ENCODE assay signal across 18 cellular contexts in genomic region chr2:200253631-200254030, GRCh38. TPM values are rescaled to one million over a fixed set of nuclear protein-coding genes. Genes with fewer than 3 reads are reported as not detected.
A peak's percentile ranks its signal among the peaks of the same experiment; 100 is the strongest.
DNase-seq lines count a peak whose midpoint lies in the region; ATAC-seq and TF ChIP-seq lines count a peak whose summit lies in the region.
"Had no signal": no experiment of that assay in that cellular context is flagged by ENCODE, and none has a peak within 500 bp of the region (broad histone marks: within the 10 kb centered on the region; RNA-seq: fewer than 3 reads in every experiment).

No MANE protein-coding gene starts in this region.

- H3K9me3 Mint-ChIP-seq in activated CD4-positive, alpha-beta T cell treated with anti-CD3 and anti-CD28 coated beads for 36 hours (ENCODE audit: low read depth): no peaks in the 10 kb centered on the region
- H3K9me3 Mint-ChIP-seq: activated CD4-positive, alpha-beta memory T cell treated with anti-CD3 and anti-CD28 coated beads for 36 hours; activated T-helper 1 cell treated with anti-CD3 and anti-CD28 coated beads, Interleukin-12 subunit alpha, Interleukin-12 subunit beta, Interleukin-2, Interleukin-4 antibody, amounts not matched to agents 30 ng/mL and 10 ng/mL and 1 ng/mL, durations not matched to agents 14 hours and 24 hours and 36 hours; CD4-positive, alpha-beta memory T cell; neural progenitor cell had no signal

- H3K14ac ChIP-seq in trophoblast cell (ENCODE audit: low read length): peak overlapping the region; percentile 15

- no peak overlapping the region for H3K23ac ChIP-seq in trophoblast cell (ENCODE audit: low read length)

- H3K27ac Mint-ChIP-seq in activated CD4-positive, alpha-beta T cell treated with anti-CD3 and anti-CD28 coated beads for 36 hours: no peak overlapping the region
- H3K27ac Mint-ChIP-seq: activated CD4-positive, alpha-beta memory T cell treated with anti-CD3 and anti-CD28 coated beads for 36 hours; activated T-helper 1 cell treated with anti-CD3 and anti-CD28 coated beads, Interleukin-12 subunit alpha, Interleukin-12 subunit beta, Interleukin-2, Interleukin-4 antibody, amounts not matched to agents 30 ng/mL and 10 ng/mL and 1 ng/mL, durations not matched to agents 14 hours and 24 hours and 36 hours; CD4-positive, alpha-beta memory T cell; neural progenitor cell had no signal

- peaks cover 22% of the 10 kb centered on the region for H3K4me1 ChIP-seq in adipocyte (ENCODE audit: control insufficient read depth, insufficient read depth, low read length)
- H3K4me1 ChIP-seq in trophoblast cell (ENCODE audit: control insufficient read depth in 1 of 2, insufficient read depth in 2 of 2, low read length in 2 of 2): peaks cover 5% of the 10 kb centered on the region in 2 experiments
- H3K4me1 ChIP-seq: neural progenitor cell, tibial artery had no signal

- no peak overlapping the region for H3K4me3 Mint-ChIP-seq in activated CD4-positive, alpha-beta T cell treated with anti-CD3 and anti-CD28 coated beads for 36 hours
- H3K4me3 Mint-ChIP-seq: activated CD4-positive, alpha-beta memory T cell treated with anti-CD3 and anti-CD28 coated beads for 36 hours; activated T-helper 1 cell treated with anti-CD3 and anti-CD28 coated beads, Interleukin-12 subunit alpha, Interleukin-12 subunit beta, Interleukin-2, Interleukin-4 antibody, amounts not matched to agents 30 ng/mL and 10 ng/mL and 1 ng/mL, durations not matched to agents 14 hours and 24 hours and 36 hours; CD4-positive, alpha-beta memory T cell; neural progenitor cell had no signal

- H2BK5ac ChIP-seq in trophoblast cell (ENCODE audit: low read depth, low read length, poor library complexity): no peak overlapping the region

- no peak overlapping the region for H3K4me2 ChIP-seq in trophoblast cell (ENCODE audit: low read length)
- H3K4me2 ChIP-seq: neural progenitor cell had no signal

- no peak overlapping the region for H3K4me3 ChIP-seq in adipocyte (ENCODE audit: low read length)
- no peak overlapping the region for H3K4me3 ChIP-seq in fibroblast of the aortic adventitia (ENCODE audit: low read depth, low read length)
- H3K4me3 ChIP-seq in trophoblast cell (ENCODE audit: low read depth, low read length): no peak overlapping the region
- H3K4me3 ChIP-seq: neural progenitor cell, tibial artery had no signal

- H2AK5ac ChIP-seq in trophoblast cell (ENCODE audit: low read length): peak overlapping the region; percentile 90

- H3K9ac ChIP-seq in adipocyte (ENCODE audit: low read length): no peak overlapping the region
- no peak overlapping the region for H3K9ac ChIP-seq in trophoblast cell (ENCODE audit: low read length)
- H3K9ac ChIP-seq: neural progenitor cell had no signal

- H3K27me3 Mint-ChIP-seq in activated CD4-positive, alpha-beta T cell treated with anti-CD3 and anti-CD28 coated beads for 36 hours: peaks cover 10% of the 10 kb centered on the region

- POLR2A ChIA-PET in activated CD4-positive, alpha-beta T cell treated with anti-CD3 and anti-CD28 coated beads for 36 hours (lab: Charles Lee): no interaction called here

- DNase-seq in GM03348 (ENCODE audit: low spot score): peak; percentile 39
- peak; percentile 38 for DNase-seq in adipocyte (ENCODE audit: low read depth)
- peak; percentile 62 for DNase-seq in fibroblast of the aortic adventitia (ENCODE audit: low read depth)
- DNase-seq in trophoblast cell: no peak
- DNase-seq in germinal center (ENCODE audit: low spot score): no peak
- no peak for DNase-seq in activated CD4-positive, alpha-beta T cell treated with anti-CD3 and anti-CD28 coated beads for 36 hours
- no peak for DNase-seq in globus pallidus (ENCODE audit: low spot score)
- DNase-seq in NCI-H510A treated with DMSO at 0.1 percent for 48 hours (lab: John Stamatoyannopoulos, UW): no peak
- DNase-seq: activated CD4-positive, alpha-beta memory T cell treated with anti-CD3 and anti-CD28 coated beads for 36 hours; CD4-positive, alpha-beta memory T cell; dermis blood vessel endothelial cell; mesendoderm; NCI-H187; NCI-H524; stimulated activated CD4-positive, alpha-beta T cell treated with anti-CD3 and anti-CD28 coated beads, Interleukin-4, amount 100 ng/mL, for 4 hours; tibial artery had no signal

- H3K4ac ChIP-seq in trophoblast cell (ENCODE audit: low read depth, low read length): no peak overlapping the region

- no CpG with 5 or more reads among the region's 2 CpGs for WGBS in trophoblast cell (ENCODE audit: extremely low coverage, insufficient coverage, insufficient read length)

- H3K79me2 ChIP-seq in trophoblast cell (ENCODE audit: control insufficient read depth, insufficient read depth, low read length, poor library complexity): no peaks in the 10 kb centered on the region

- H3K36me3 ChIP-seq in adipocyte (ENCODE audit: control insufficient read depth, insufficient read depth, low read length, severe bottlenecking) (no peaks in the 10 kb centered on the region), trophoblast cell (ENCODE audit: control insufficient read depth in 1 of 2, insufficient read depth in 2 of 2, low read length in 2 of 2) (no peaks in the 10 kb centered on the region)
- H3K36me3 ChIP-seq: neural progenitor cell, tibial artery had no signal

- peak overlapping the region; percentile 75 for H4K91ac ChIP-seq in trophoblast cell (ENCODE audit: low read depth, low read length)

- H3K9me3 ChIP-seq in adipocyte (ENCODE audit: control insufficient read depth, low read length) (no peaks in the 10 kb centered on the region), trophoblast cell (ENCODE audit: insufficient read depth, low read depth, low read length) (no peaks in the 10 kb centered on the region)
- H3K9me3 ChIP-seq: tibial artery had no signal

- ATAC-seq in activated CD4-positive, alpha-beta T cell treated with anti-CD3 and anti-CD28 coated beads for 36 hours: no peak

- CTCF ChIA-PET in activated CD4-positive, alpha-beta T cell treated with anti-CD3 and anti-CD28 coated beads for 36 hours (lab: Charles Lee): interaction anchor here (1.1 kb wide), 1 partner anchor 229 kb away, joined by 5 read pairs; no protein-coding TSS in a partner anchor

- no peak overlapping the region for H4K8ac ChIP-seq in trophoblast cell (ENCODE audit: low read depth, low read length)

- no peak overlapping the region for H3K27ac ChIP-seq in trophoblast cell (ENCODE audit: low read depth, low read length)
- H3K27ac ChIP-seq: neural progenitor cell, tibial artery had no signal

- no peaks in the 10 kb centered on the region for H3K27me3 ChIP-seq in adipocyte (replicated peaks; ENCODE audit: control insufficient read depth, insufficient read depth, low read length)
- no peaks in the 10 kb centered on the region for H3K27me3 ChIP-seq in trophoblast cell (ENCODE audit: insufficient read depth, low read length)
- H3K27me3 ChIP-seq: neural progenitor cell, tibial artery had no signal

- H3K79me1 ChIP-seq in trophoblast cell (ENCODE audit: low read length): no peaks in the 10 kb centered on the region

- no peaks in the 10 kb centered on the region for H3K36me3 Mint-ChIP-seq in activated CD4-positive, alpha-beta T cell treated with anti-CD3 and anti-CD28 coated beads for 36 hours (ENCODE audit: low read depth)
- H3K36me3 Mint-ChIP-seq: activated CD4-positive, alpha-beta memory T cell treated with anti-CD3 and anti-CD28 coated beads for 36 hours; CD4-positive, alpha-beta memory T cell; neural progenitor cell had no signal

- peak overlapping the region; percentile 18 for H3K18ac ChIP-seq in trophoblast cell (ENCODE audit: low read length)

- no peak overlapping the region for H2BK120ac ChIP-seq in trophoblast cell (ENCODE audit: insufficient read depth, low read length, poor library complexity)

- peak overlapping the region; percentile 76 for H2AFZ ChIP-seq in trophoblast cell (ENCODE audit: insufficient read depth, low read length, poor library complexity)
- H2AFZ ChIP-seq: neural progenitor cell had no signal

- H4K12ac ChIP-seq in trophoblast cell (ENCODE audit: low read depth, low read length): no peak overlapping the region

- intact Hi-C loops in activated CD4-positive, alpha-beta T cell treated with anti-CD3 and anti-CD28 coated beads for 36 hours (cut with DNase I, micrococcal nuclease): no loop called here

- H2BK12ac ChIP-seq in trophoblast cell (ENCODE audit: low read length): peak overlapping the region; percentile 52

- TF ChIP-seq CTCF in fibroblast of the aortic adventitia (IDR thresholded peaks at IDR 0.05; ENCODE audit: insufficient read depth, low read length): no peak

- H3K4me1 Mint-ChIP-seq in activated CD4-positive, alpha-beta T cell treated with anti-CD3 and anti-CD28 coated beads for 36 hours: no peaks in the 10 kb centered on the region
- H3K4me1 Mint-ChIP-seq: CD4-positive, alpha-beta memory T cell; neural progenitor cell had no signal

RNA-seq across cellular contexts. Expression of gene SPATS2L, which starts 52.9 kb away (rescaled TPM):
- 40.7 and 117 TPM in 2 replicates for total RNA-seq in fibroblast of the aortic adventitia (ENCODE audit: low replicate concordance)
- polyA plus RNA-seq in trophoblast cell (2013): 338 and 348 TPM in 2 replicates
- 10 to 100 TPM; 14.7 to 25.8 TPM for total RNA-seq in activated CD4-positive, alpha-beta T cell treated with anti-CD3 and anti-CD28 coated beads for 36 hours

Comparison
In these comparisons a context has a peak if more than half of its experiments do, and no peak if none do; other contexts are left out.
1. DNase-seq: peak in GM03348 (single experiment), adipocyte (single experiment) and fibroblast of the aortic adventitia (single experiment); none in trophoblast cell (0 of 2), germinal center (single experiment), activated CD4-positive, alpha-beta T cell treated with anti-CD3 and anti-CD28 coated beads for 36 hours (single experiment), globus pallidus (single experiment) and NCI-H510A treated with DMSO at 0.1 percent for 48 hours (single experiment).